Comparison of ENCODE assay signal across 21 cellular contexts in the genomic region with DNA sequence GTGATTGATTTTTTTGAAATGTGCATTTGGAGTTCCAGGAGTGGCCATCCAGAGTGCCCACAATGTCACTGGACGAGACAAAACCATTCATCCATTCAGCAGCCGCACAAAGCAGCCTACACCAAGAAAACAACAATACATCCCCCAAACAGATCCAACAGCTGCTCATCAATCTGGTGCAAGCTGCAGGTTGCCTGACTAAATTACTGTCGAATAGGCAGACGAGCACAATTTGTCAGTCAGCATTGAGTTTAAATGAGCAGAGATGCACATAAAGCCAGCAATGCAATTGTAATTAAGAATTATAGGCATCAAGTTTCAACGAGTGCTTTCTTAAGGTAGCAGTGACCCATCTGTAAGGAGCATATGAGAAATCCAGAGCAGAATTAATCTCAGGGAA. TPM values are rescaled to one million over a fixed set of nuclear protein-coding genes. Genes with fewer than 3 reads are reported as not detected.
"Had no signal": no experiment of that assay in that cellular context is flagged by ENCODE, and none has a peak within 500 bp of the region (broad histone marks: within the 10 kb centered on the region; RNA-seq: fewer than 3 reads in every experiment).

No MANE protein-coding gene starts in this region.

- DNase-seq: activated CD4-positive, alpha-beta T cell treated with anti-CD3 and anti-CD28 coated beads, Interleukin-2, amount 10 ng/mL, durations not matched to agents 7 days and 5 days; activated CD4-positive, CD25-positive, alpha-beta regulatory T cell; activated CD8-positive, alpha-beta memory T cell treated with anti-CD3 and anti-CD28 coated beads, Interleukin-2, amount 50 U/mL, for 48 hours; activated gamma-delta T cell; activated T-cell treated with anti-CD3 and anti-CD28 coated beads, Interleukin-2, amount 50 U/mL, for 72 hours; colonic mucosa; heart right ventricle; left cardiac atrium; lower lobe of right lung; psoas muscle; small intestine; stimulated activated CD4-positive, alpha-beta T cell treated with anti-CD3 and anti-CD28 coated beads, Interleukin-4, amount 100 ng/mL, for 24 hours; stimulated activated CD8-positive, alpha-beta memory T cell treated with anti-CD3 and anti-CD28 coated beads, Interleukin-4, amount 100 ng/mL, for 48 hours; stimulated activated naive CD4-positive, alpha-beta T cell treated with Interleukin-2 at 50 U/mL for 16 hours; transverse colon had no signal

- H3K4me3 Mint-ChIP-seq: activated CD4-positive, alpha-beta T cell treated with anti-CD3 and anti-CD28 coated beads, Interleukin-2, amount 10 ng/mL, durations not matched to agents 7 days and 5 days; activated T-cell treated with anti-CD3 and anti-CD28 coated beads, Interleukin-2, amount 50 U/mL, for 72 hours; nephron had no signal

- H3K27me3 ChIP-seq: colonic mucosa, heart right ventricle, transverse colon, vagina had no signal

- H3K36me3 Mint-ChIP-seq: activated naive CD4-positive, alpha-beta T cell treated with anti-CD3 and anti-CD28 coated beads, Interleukin-2, amount 50 U/mL, for 72 hours had no signal

- H3K4me1 ChIP-seq: colonic mucosa, heart right ventricle, lower lobe of right lung, psoas muscle, transverse colon, vagina had no signal

- H3K4me1 Mint-ChIP-seq: activated CD4-positive, alpha-beta T cell treated with anti-CD3 and anti-CD28 coated beads, Interleukin-2, amount 10 ng/mL, durations not matched to agents 7 days and 5 days; nephron had no signal

- H3K27ac Mint-ChIP-seq: activated CD4-positive, alpha-beta T cell treated with anti-CD3 and anti-CD28 coated beads, Interleukin-2, amount 10 ng/mL, durations not matched to agents 7 days and 5 days; activated naive CD4-positive, alpha-beta T cell treated with anti-CD3 and anti-CD28 coated beads, Interleukin-2, amount 50 U/mL, for 72 hours; activated T-cell treated with anti-CD3 and anti-CD28 coated beads, Interleukin-2, amount 50 U/mL, for 72 hours; nephron had no signal

- H3K9me3 Mint-ChIP-seq: activated naive CD4-positive, alpha-beta T cell treated with anti-CD3 and anti-CD28 coated beads, Interleukin-2, amount 50 U/mL, for 72 hours; activated T-cell treated with anti-CD3 and anti-CD28 coated beads, Interleukin-2, amount 50 U/mL, for 72 hours; nephron had no signal

- H3K36me3 ChIP-seq: colonic mucosa, heart right ventricle, lower lobe of right lung, transverse colon, vagina had no signal

- ATAC-seq: activated naive CD4-positive, alpha-beta T cell treated with anti-CD3 and anti-CD28 coated beads, Interleukin-2, amount 50 U/mL, for 72 hours; activated T-cell treated with anti-CD3 and anti-CD28 coated beads, Interleukin-2, amount 50 U/mL, for 72 hours; heart right ventricle; left cardiac atrium; psoas muscle had no signal

- H3K4me3 ChIP-seq: colonic mucosa, heart right ventricle, lower lobe of right lung, psoas muscle, transverse colon, vagina had no signal

- H3K27ac ChIP-seq: colonic mucosa, epithelial cell of prostate, heart right ventricle, lower lobe of right lung, psoas muscle, transverse colon, vagina had no signal

RNA-seq across cellular contexts. Expression of gene HRH4, which starts 42.7 kb away (rescaled TPM):
- total RNA-seq: activated naive CD4-positive, alpha-beta T cell treated with anti-CD3 and anti-CD28 coated beads, Interleukin-2, amount 50 U/mL, for 72 hours; frontal cortex; left cardiac atrium; osteocyte; transverse colon; vagina had no signal
- polyA plus RNA-seq: small intestine had no signal
